27 cellular contexts compared by ENCODE assay signal in the genomic region with DNA sequence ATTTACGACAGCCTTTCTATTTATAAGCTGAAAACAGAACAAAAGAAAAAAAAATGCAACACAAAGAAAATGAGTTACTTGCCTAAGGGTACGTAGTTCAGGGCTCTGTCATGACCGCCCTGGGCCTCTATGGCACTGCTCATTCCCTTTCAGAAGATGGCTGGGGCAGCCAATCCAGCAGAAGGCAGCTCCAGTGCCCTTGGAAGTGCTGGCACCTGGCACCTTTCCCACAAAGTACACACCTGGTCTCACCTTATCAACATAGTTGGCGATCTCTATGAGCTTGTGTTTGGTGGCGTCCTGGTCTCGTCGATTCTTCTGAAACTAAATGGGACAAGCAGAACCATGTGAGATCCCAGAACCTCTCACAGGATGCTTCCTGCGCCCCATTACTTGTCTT. TPM values are rescaled to one million over a fixed set of nuclear protein-coding genes. Genes with fewer than 3 reads are reported as not detected.
DNase-seq lines count a peak whose midpoint lies in the region; ATAC-seq, FAIRE-seq and TF ChIP-seq lines count a peak whose summit lies in the region.
"Had no signal": no experiment of that assay in that cellular context is flagged by ENCODE, and none has a peak within 500 bp of the region (broad histone marks: within the 10 kb centered on the region; RNA-seq: fewer than 3 reads in every experiment).

No MANE protein-coding gene starts in this region.

- H3K4me1 Mint-ChIP-seq in HFFc6 (ENCODE audit: low read depth) (peaks cover 77% of the 10 kb centered on the region), activated B cell treated with CpG ODN at 0.5 μM for 24 hours (peaks cover 80% of the 10 kb centered on the region)
- H3K4me1 Mint-ChIP-seq: immature natural killer cell had no signal

- TF ChIP-seq POLR2A in right lobe of liver (IDR thresholded peaks at IDR 0.05) (no peak), suprapubic skin (IDR thresholded peaks at IDR 0.05) (no peak)

- POLR2A ChIA-PET in activated B cell treated with CpG ODN at 0.5 μM for 24 hours (lab: Charles Lee) = interaction anchor here (0.9 kb wide), 2 partner anchors 9 to 58 kb away, joined by 3 to 4 read pairs; no protein-coding TSS in a partner anchor

- TF ChIP-seq EP300 in suprapubic skin (IDR thresholded peaks at IDR 0.05) = no peak

- FAIRE-seq in small intestine (lab: Jason Lieb, UNC) = no peak
- FAIRE-seq: D721Med had no signal

- H3K4me3 ChIP-seq in right lobe of liver (no peak overlapping the region), small intestine (ENCODE audit: low read depth in 1 of 2, low read length in 2 of 2) (no peak overlapping the region), suprapubic skin (no peak overlapping the region)
- H3K4me3 ChIP-seq: cardiac muscle cell, dorsolateral prefrontal cortex, right atrium auricular region, vagina had no signal

- H3K4me1 ChIP-seq in right lobe of liver = peaks cover 0 to 30% (median 14%) of the 10 kb centered on the region in 4 donors
- H3K4me1 ChIP-seq in small intestine (ENCODE audit: control insufficient read depth in 2 of 2, insufficient read depth in 1 of 2, low read depth in 1 of 2, low read length in 1 of 2) = peaks cover 0 to 6% of the 10 kb centered on the region in 2 donors
- H3K4me1 ChIP-seq in suprapubic skin = peaks cover 23% of the 10 kb centered on the region

- ATAC-seq in activated B cell treated with CpG ODN at 0.5 μM for 24 hours (ENCODE audit: low read depth) (no peak), right lobe of liver (peak; percentile 30 to 66 (median 57)), HG03520 (IDR thresholded peaks at IDR 0.05; ENCODE audit: unreplicated experiment) (no peak)
- ATAC-seq: activated CD8-positive, alpha-beta T cell treated with anti-CD3 and anti-CD28 coated beads, Interleukin-2, amount 10 ng/mL, durations not matched to agents 7 days and 5 days; left ventricle myocardium superior; SK-N-SH treated with all-trans-retinoic acid at 6 μM for 48 hours had no signal

- peaks cover 48% of the 10 kb centered on the region for H3K36me3 Mint-ChIP-seq in HFFc6 (ENCODE audit: low read depth)
- H3K36me3 Mint-ChIP-seq in activated B cell treated with CpG ODN at 0.5 μM for 24 hours (ENCODE audit: low read depth) = peaks cover 95% of the 10 kb centered on the region
- H3K36me3 Mint-ChIP-seq: immature natural killer cell had no signal

- H3K27ac ChIP-seq in right lobe of liver (peak overlapping the region; percentile 63 to 86 (median 81)), small intestine (ENCODE audit: low read depth in 1 of 2, low read length in 1 of 2) (no peak overlapping the region), suprapubic skin (no peak overlapping the region)
- H3K27ac ChIP-seq: cardiac muscle cell, RWPE1 had no signal

- CTCF ChIA-PET in activated B cell treated with CpG ODN at 0.5 μM for 24 hours (lab: Charles Lee) = interaction anchor here (0.9 to 1.5 kb wide), 2 partner anchors 8 to 41 kb away, joined by 3 to 4 read pairs; no protein-coding TSS in a partner anchor

- no peaks in the 10 kb centered on the region for H3K9me3 ChIP-seq in right lobe of liver
- H3K9me3 ChIP-seq in small intestine (ENCODE audit: control insufficient read depth, low read depth) = no peaks in the 10 kb centered on the region
- no peaks in the 10 kb centered on the region for H3K9me3 ChIP-seq in suprapubic skin
- H3K9me3 ChIP-seq: right atrium auricular region, vagina had no signal

- no peaks in the 10 kb centered on the region for H3K27me3 ChIP-seq in right lobe of liver
- no peaks in the 10 kb centered on the region for H3K27me3 ChIP-seq in small intestine (ENCODE audit: control insufficient read depth in 2 of 2, insufficient read depth in 2 of 2, low read length in 2 of 2)
- no peaks in the 10 kb centered on the region for H3K27me3 ChIP-seq in suprapubic skin
- H3K27me3 ChIP-seq: cardiac muscle cell, dorsolateral prefrontal cortex, right atrium auricular region, vagina had no signal

- peak overlapping the region; percentile 87 for H3K27ac Mint-ChIP-seq in HFFc6
- H3K27ac Mint-ChIP-seq in activated B cell treated with CpG ODN at 0.5 μM for 24 hours = peak overlapping the region; percentile 62
- H3K27ac Mint-ChIP-seq: activated CD8-positive, alpha-beta T cell treated with anti-CD3 and anti-CD28 coated beads, Interleukin-2, amount 10 ng/mL, durations not matched to agents 7 days and 5 days; CD14-positive monocyte; immature natural killer cell had no signal

- H3K9me3 Mint-ChIP-seq in HFFc6 (no peaks in the 10 kb centered on the region), activated B cell treated with CpG ODN at 0.5 μM for 24 hours (no peaks in the 10 kb centered on the region)
- H3K9me3 Mint-ChIP-seq: immature natural killer cell had no signal

- H3K27me3 Mint-ChIP-seq in HFFc6 (ENCODE audit: insufficient read depth) (peaks cover 1% of the 10 kb centered on the region; the same call in 1 of the 2 replicates), activated B cell treated with CpG ODN at 0.5 μM for 24 hours (no peaks in the 10 kb centered on the region)

- H3K36me3 ChIP-seq in right lobe of liver = no peaks in the 10 kb centered on the region
- H3K36me3 ChIP-seq in small intestine (ENCODE audit: control insufficient read depth in 2 of 2, insufficient read depth in 2 of 2, low read length in 2 of 2) = no peaks in the 10 kb centered on the region
- H3K36me3 ChIP-seq in suprapubic skin = no peaks in the 10 kb centered on the region
- H3K36me3 ChIP-seq: cardiac muscle cell, vagina had no signal

- H3K4me3 Mint-ChIP-seq in HFFc6 = no peak overlapping the region
- H3K4me3 Mint-ChIP-seq in activated B cell treated with CpG ODN at 0.5 μM for 24 hours = no peak overlapping the region
- H3K4me3 Mint-ChIP-seq: activated CD8-positive, alpha-beta T cell treated with anti-CD3 and anti-CD28 coated beads, Interleukin-2, amount 10 ng/mL, durations not matched to agents 7 days and 5 days; CD14-positive monocyte; immature natural killer cell had no signal

- 74% methylated on average over 8 of the region's 8 CpGs for WGBS in right lobe of liver (ENCODE audit: insufficient coverage, low coverage, low lambda C conversion rate, missing lambda C conversion rate)
- WGBS in small intestine, 3 donors = 36 to 78% (median 48%) methylated on average over 8 of the region's 8 CpGs
- 84% methylated on average over 8 of the region's 8 CpGs for WGBS in suprapubic skin

- DNase-seq in HFFc6 (no peak), activated B cell treated with CpG ODN at 0.5 μM for 24 hours (no peak), right lobe of liver (peak; percentile 64 to 78 (median 76)), small intestine (peak; percentile 27), suprapubic skin (ENCODE audit: low spot score in 2 of 2) (no peak), NCI-H1105 (lab: John Stamatoyannopoulos, UW) (no peak)
- DNase-seq: activated CD8-positive, alpha-beta T cell treated with anti-CD3 and anti-CD28 coated beads, Interleukin-2, amount 10 ng/mL, durations not matched to agents 7 days and 5 days; activated naive CD4-positive, alpha-beta T cell; dorsolateral prefrontal cortex; HCEC 1CT; immature natural killer cell; left ventricle myocardium superior; NCI-H1694 treated with DMSO at 0.1 percent for 48 hours; NCI-H2171 treated with DMSO at 0.1 percent for 48 hours; NCI-H524 treated with DMSO at 0.1 percent for 48 hours; nucleus accumbens; stimulated activated CD8-positive, alpha-beta memory T cell treated with anti-CD3 and anti-CD28 coated beads, Interleukin-4, amount 100 ng/mL, for 48 hours; substantia nigra had no signal

- intact Hi-C loops in activated B cell treated with CpG ODN at 0.5 μM for 24 hours (cut with micrococcal nuclease) (no loop called here), right lobe of liver (cut with DNase I) (no loop called here)

- TF ChIP-seq CTCF in HFFc6 (IDR thresholded peaks at IDR 0.05) = no peak
- no peak for TF ChIP-seq CTCF in activated B cell treated with CpG ODN at 0.5 μM for 24 hours (IDR thresholded peaks at IDR 0.05)
- TF ChIP-seq CTCF in right lobe of liver (IDR thresholded peaks at IDR 0.05) = no peak
- TF ChIP-seq CTCF in suprapubic skin (IDR thresholded peaks at IDR 0.05) = no peak

RNA-seq across cellular contexts. Expression of gene NIPAL4, which starts 53.2 kb away (rescaled TPM):
- total RNA-seq in HFFc6 (2021; fragmentation: NEBNext Ultra II Directional; extraction: Animal tissue kit (Norgen Biotek cat#: 25700)) = under 1 TPM; 0.14 to 0.38 (median 0.22) TPM
- total RNA-seq in activated B cell treated with CpG ODN at 0.5 μM for 24 hours (2.7 and 2.8 TPM in 2 replicates), right lobe of liver (under 1 TPM in 1 of 6 experiments, not detected in 5; 0.07 TPM), suprapubic skin (100 to 1,000 TPM in 2 of 4 donors, 10 to 100 TPM in 2; 45.8 to 111 (median 86.6) TPM)
- under 1 TPM in 1 of 3 donors, not detected in 2; 0.10 TPM for polyA plus RNA-seq in small intestine
- total RNA-seq: activated CD8-positive, alpha-beta T cell treated with anti-CD3 and anti-CD28 coated beads, Interleukin-2, amount 10 ng/mL, durations not matched to agents 7 days and 5 days; HT1080; left ventricle myocardium superior had no signal
- polyA plus RNA-seq: immature natural killer cell had no signal

Comparison
In these comparisons a context has a peak if more than half of its experiments do, and no peak if none do; other contexts are left out.
1. DNase-seq: peak in right lobe of liver (3 of 3) and small intestine (single experiment); none in HFFc6 (single experiment), activated B cell treated with CpG ODN at 0.5 μM for 24 hours (single experiment), suprapubic skin (0 of 2) and NCI-H1105 (single experiment).
2. ATAC-seq: peak in right lobe of liver (4 of 4); none in activated B cell treated with CpG ODN at 0.5 μM for 24 hours (single experiment) and HG03520 (single experiment).
3. H3K27ac ChIP-seq: peak in right lobe of liver (3 of 3); none in small intestine (0 of 2) and suprapubic skin (single experiment).
4. RNA of gene NIPAL4, which starts 53.2 kb away (total RNA-seq): 45.8 to 111 TPM in suprapubic skin; 2.7 to 2.8 TPM in activated B cell treated with CpG ODN at 0.5 μM for 24 hours, 0.14 to 0.38 TPM in HFFc6 and 0.07 TPM in right lobe of liver; every median in the first group is over 10 times any median in the second.